In genomic region chr7:29194594-29195417, GRCh38 we compare ENCODE assay signal across 8 cellular contexts. TPM values are rescaled to one million over a fixed set of nuclear protein-coding genes. Genes with fewer than 3 reads are reported as not detected.
DNase-seq lines count a peak whose midpoint lies in the region; ATAC-seq and TF ChIP-seq lines count a peak whose summit lies in the region.

CHN2 (plus strand) TSS chr7:29194775.

- POLR2A ChIA-PET in IMR-90 (lab: Charles Lee; ENCODE audit: unreplicated experiment), result no interaction called here

- peak within 1 kb of the TSS; percentile 70; the same call in 1 of the 2 replicates for H3K4me2 ChIP-seq in IMR-90 (ENCODE audit: low read depth, low read length)

- no peak within 1 kb of the TSS for H3K56ac ChIP-seq in IMR-90 (ENCODE audit: extremely low read depth, insufficient read depth, low read length)

- in situ Hi-C loops in IMR-90 (cut with MboI; ENCODE audit: low sequenced_read_pairs), result no loop called here
- in situ Hi-C loops in SK-MEL-5 (cut with HindIII; ENCODE audit: low pct_unique_long_range_greater_than_20kb, low sequenced_read_pairs), result no loop called here

- DNase-seq in DMS153 (lab: John Stamatoyannopoulos, UW) (peak; percentile 70), IMR-90 (no peak), SK-MEL-5 (ENCODE audit: low read depth, low spot score) (peak; percentile 74), anterior cingulate cortex (lab: John Stamatoyannopoulos, UW) (peak in 48 of 58 donors; percentile 6 to 72 (median 41)), hippocampal formation (lab: John Stamatoyannopoulos, UW) (peak; percentile 43 to 66), psoas muscle (peak; percentile 58 to 71), GM19238 (ENCODE audit: insufficient read length, low spot score) (no peak)

- H3K27me3 ChIP-seq in IMR-90 (ENCODE audit: control insufficient read depth, insufficient read depth, low read length) (peaks cover 32% of the 10 kb centered on the region), psoas muscle (ENCODE audit: insufficient read depth in 3 of 3, low read length in 2 of 3) (peaks cover 0 to 2% (median 0%) of the 10 kb centered on the region in 3 donors)

- no peak within 1 kb of the TSS for H3K9ac ChIP-seq in IMR-90 (ENCODE audit: low read depth, low read length)

- CTCF ChIA-PET in IMR-90 (lab: Yijun Ruan, JAX), result no interaction called here

- H4K20me1 ChIP-seq in IMR-90 (ENCODE audit: insufficient read depth, low read length), result no peaks in the 10 kb centered on the region; the same call in 1 of the 2 replicates

- H2BK5ac ChIP-seq in IMR-90 (ENCODE audit: low read depth, low read length, poor library complexity, severe bottlenecking), result no peak within 1 kb of the TSS

- H3K9me3 ChIP-seq in IMR-90 (ENCODE audit: control insufficient read depth, insufficient read depth, low read length) (no peaks in the 10 kb centered on the region), psoas muscle (no peaks in the 10 kb centered on the region)

- H4K8ac ChIP-seq in IMR-90 (ENCODE audit: low read depth in 2 of 2, low read length in 2 of 2), result no peak within 1 kb of the TSS

- H3K23ac ChIP-seq in IMR-90 (ENCODE audit: low read depth, low read length), result no peak within 1 kb of the TSS

- TF ChIP-seq RAD21 in IMR-90 (IDR thresholded peaks at IDR 0.05; ENCODE audit: low read length), result no peak

- WGBS in IMR-90 (ENCODE audit: extremely low coverage in 2 of 2, insufficient read length in 1 of 2), 2 experiments, result 1% methylated on average over 41 of the region's 88 CpGs; no CpG with 5 or more reads in 1 of the 2 experiments
- 0 to 1% (median 0%) methylated on average over 79 to 88 of the region's 88 CpGs for WGBS in psoas muscle, 3 donors

- H2AFZ ChIP-seq in IMR-90 (replicated peaks; ENCODE audit: low read length, poor library complexity), result peak within 1 kb of the TSS; percentile 75

- H3K9me1 ChIP-seq in IMR-90 (ENCODE audit: insufficient read depth, low read length), result no peaks in the 10 kb centered on the region

- no peaks in the 10 kb centered on the region for H3K4me1 ChIP-seq in IMR-90 (ENCODE audit: control insufficient read depth, insufficient read depth, low read length)
- peaks cover 4% of the 10 kb centered on the region for H3K4me1 ChIP-seq in psoas muscle

- no peak within 1 kb of the TSS for H3K4ac ChIP-seq in IMR-90 (ENCODE audit: low read depth, low read length)

- H3K27ac ChIP-seq in IMR-90 (ENCODE audit: insufficient read depth, low read length), result no peak within 1 kb of the TSS
- H3K27ac ChIP-seq in psoas muscle, result no peak within 1 kb of the TSS

- H3K4me3 ChIP-seq in IMR-90 (ENCODE audit: insufficient read depth, low read depth, low read length), result peak within 1 kb of the TSS; percentile 47
- peak within 1 kb of the TSS; percentile 71 for H3K4me3 ChIP-seq in psoas muscle

- TF ChIP-seq CTCF in IMR-90 (conservative IDR thresholded peaks at IDR 0.05; ENCODE audit: low read depth, low read length), result no peak
- TF ChIP-seq CTCF in psoas muscle (IDR thresholded peaks at IDR 0.05), result no peak

- intact Hi-C loops in IMR-90 (cut with micrococcal nuclease) (no loop called here), psoas muscle (cut with DNase I) (loop anchor here in 1 of 2 donors (5.0 kb wide), 1 partner anchor 212 kb away; no protein-coding TSS in a partner anchor)

- no peak within 1 kb of the TSS for H2BK20ac ChIP-seq in IMR-90 (ENCODE audit: low read depth, low read length)

- H3K18ac ChIP-seq in IMR-90 (ENCODE audit: low read depth, low read length), result no peak within 1 kb of the TSS

- H4K91ac ChIP-seq in IMR-90 (ENCODE audit: insufficient read depth, low read depth, low read length), result no peak within 1 kb of the TSS

- H2BK15ac ChIP-seq in IMR-90 (ENCODE audit: low read depth, low read length), result no peak within 1 kb of the TSS

- dilution Hi-C loops in IMR-90 (cut with HindIII; ENCODE audit: low sequenced_read_pairs, unreplicated experiment), result no loop called here

- H3K79me1 ChIP-seq in IMR-90 (ENCODE audit: low read depth in 1 of 2, low read length in 2 of 2), result no peaks in the 10 kb centered on the region

- H2AK9ac ChIP-seq in IMR-90 (replicated peaks; ENCODE audit: low read depth, low read length, poor library complexity), result no peak within 1 kb of the TSS

- BruUV-seq in IMR-90 (replicated peaks; lab: Mats Ljungman, UMichigan), result no TSS peak

- no peak within 1 kb of the TSS for H2AK5ac ChIP-seq in IMR-90 (ENCODE audit: low read depth, low read length)

- H3K36me3 ChIP-seq in IMR-90 (ENCODE audit: control insufficient read depth, insufficient read depth, low read length) (no peaks in the 10 kb centered on the region), psoas muscle (ENCODE audit: insufficient read depth in 1 of 2, low read depth in 1 of 2) (no peaks in the 10 kb centered on the region)

- no peak within 1 kb of the TSS for H3K14ac ChIP-seq in IMR-90 (replicated peaks; ENCODE audit: low read depth, low read length)

- H4K5ac ChIP-seq in IMR-90 (ENCODE audit: low read depth, low read length), result no peak within 1 kb of the TSS

- peak; percentile 71 for ATAC-seq in IMR-90 (ENCODE audit: low read depth)
- ATAC-seq in psoas muscle, result peak; percentile 73 to 83 (median 74)
- no peak for ATAC-seq in HG03108 (IDR thresholded peaks at IDR 0.05; ENCODE audit: unreplicated experiment)

- no peak within 1 kb of the TSS for H2BK120ac ChIP-seq in IMR-90 (ENCODE audit: low read depth, low read length)

- no peak for TF ChIP-seq POLR2A in IMR-90 (IDR thresholded peaks at IDR 0.05; ENCODE audit: low read depth, low read length)

TF ChIP-seq in IMR-90, 13 proteins besides CTCF, POLR2A, EP300 and RAD21:
- TF ChIP-seq CEBPB (IDR thresholded peaks at IDR 0.05; ENCODE audit: low read depth, low read length) (no peak), BHLHE40 (IDR thresholded peaks at IDR 0.05; ENCODE audit: low read depth, low read length) (no peak), FOS (IDR thresholded peaks at IDR 0.05; ENCODE audit: low read depth, low read length) (no peak), SMC3 (IDR thresholded peaks at IDR 0.05; ENCODE audit: low read depth, low read length) (no peak), MAZ (IDR thresholded peaks at IDR 0.05; ENCODE audit: borderline replicate concordance, low read depth, low read length) (no peak)

RNA-seq across cellular contexts. Expression of gene CHN2, which starts in this region (rescaled TPM):
- total RNA-seq in IMR-90 (2012; rRNA removed), result not detected in 2 replicates
- not detected in 2 replicates for polyA plus RNA-seq in IMR-90 (2012; rRNA removed)
- not detected in 2 replicates for polyA plus RNA-seq in IMR-90 (2012; cell fraction: cytosol; rRNA removed)
- polyA plus RNA-seq in IMR-90 (2012; cell fraction: nucleus; rRNA removed; ENCODE audit: low replicate concordance), result not detected in 2 replicates
- 39.5 and 40.5 TPM in 2 replicates for total RNA-seq in SK-MEL-5 (2014; rRNA removed; shearing (Covaris generic))
- polyA plus RNA-seq in SK-MEL-5 (2015; cell fraction: cytosol; rRNA removed), result 36.7 and 41.7 TPM in 2 replicates
- 41.4 and 48.4 TPM in 2 replicates for polyA plus RNA-seq in SK-MEL-5 (2015; cell fraction: nucleus; rRNA removed)
- 10 to 100 TPM in 1 of 4 donors, 1 to 10 TPM in 3; 2.3 to 18.1 (median 4.4) TPM for total RNA-seq in psoas muscle
- polyA plus RNA-seq in psoas muscle, result 1 to 10 TPM in 2 of 3 donors, under 1 TPM in 1; 0.43 to 2.1 (median 1.2) TPM

Comparison
In these comparisons a context has a peak if more than half of its experiments do, and no peak if none do; other contexts are left out.
1. Peak in ATAC-seq, H3K4me3 ChIP-seq and H3K4me2 ChIP-seq in IMR-90; RNA of the gene not detected or under 1 TPM.
2. DNase-seq: peak in DMS153 (single experiment), SK-MEL-5 (single experiment), anterior cingulate cortex (48 of 58), hippocampal formation (2 of 2) and psoas muscle (2 of 2); none in IMR-90 (single experiment) and GM19238 (single experiment).